9 cellular contexts compared by ENCODE assay signal in genomic region chr1:64242895-64243756, GRCh38. TPM values are rescaled to one million over a fixed set of nuclear protein-coding genes. Genes with fewer than 3 reads are reported as not detected.
DNase-seq lines count a peak whose midpoint lies in the region; ATAC-seq, FAIRE-seq and TF ChIP-seq lines count a peak whose summit lies in the region.
"Had no signal": no experiment of that assay in that cellular context is flagged by ENCODE, and none has a peak within 500 bp of the region (broad histone marks: within the 10 kb centered on the region; RNA-seq: fewer than 3 reads in every experiment).

No MANE protein-coding gene starts in this region.

- no peak overlapping the region for H3K4me3 ChIP-seq in astrocyte of the spinal cord (ENCODE audit: low read depth, low read length)

- in situ Hi-C loops in astrocyte of the spinal cord (cut with HindIII; ENCODE audit: low sequenced_read_pairs), result no loop called here

- TF ChIP-seq CTCF in astrocyte of the spinal cord (IDR thresholded peaks at IDR 0.05; ENCODE audit: low read depth, low read length), result peak; percentile 41

- ATAC-seq in GM18861 (IDR thresholded peaks at IDR 0.05; ENCODE audit: unreplicated experiment) (no peak), HG02884 (IDR thresholded peaks at IDR 0.05; ENCODE audit: unreplicated experiment) (no peak)

- DNase-seq in AG20443 (ENCODE audit: low spot score) (peak; percentile 49), GM12891 (ENCODE audit: insufficient read length, low spot score) (no peak), NCI-H345 (lab: John Stamatoyannopoulos, UW) (peak; percentile 47), astrocyte of the spinal cord (ENCODE audit: low read depth, low spot score) (peak; percentile 61), kidney glomerular epithelial cell (lab: John Stamatoyannopoulos, UW) (peak; percentile 58), mesenteric fat pad (ENCODE audit: low spot score) (no peak)

- no peak for TF ChIP-seq POLR2A in GM12891 (IDR thresholded peaks at IDR 0.05; ENCODE audit: low read depth, low read length)

- FAIRE-seq in GM12891 (lab: Jason Lieb, UNC), result peak; percentile 16

TF ChIP-seq in GM12891, 5 proteins besides CTCF, POLR2A, EP300 and RAD21:
- 0 out of 2 replicates have a peak, but pooled peaks have one; percentile 23 for TF ChIP-seq SPI1 (IDR thresholded peaks at IDR 0.05; ENCODE audit: low read depth, low read length)
- no peak for TF ChIP-seq POLR2AphosphoS5 (IDR thresholded peaks at IDR 0.05; ENCODE audit: low read depth, low read length)
- TF ChIP-seq POU2F2 (IDR thresholded peaks at IDR 0.05; ENCODE audit: low read depth, low read length), result no peak

RNA-seq across cellular contexts. Expression of gene UBE2U, which starts 39.7 kb away (rescaled TPM):
- not detected for polyA plus RNA-seq in GM12891 (2012; ENCODE audit: low read depth, missing spikeins)
- total RNA-seq in mesenteric fat pad, result not detected
- total RNA-seq: skeletal muscle tissue had no signal

Comparison
In these comparisons a context has a peak if more than half of its experiments do, and no peak if none do; other contexts are left out.
1. DNase-seq: peak in AG20443 (single experiment), NCI-H345 (single experiment), astrocyte of the spinal cord (single experiment) and kidney glomerular epithelial cell (single experiment); none in GM12891 (single experiment) and mesenteric fat pad (single experiment).